ENCODE assay signal across 11 cellular contexts in the genomic region with DNA sequence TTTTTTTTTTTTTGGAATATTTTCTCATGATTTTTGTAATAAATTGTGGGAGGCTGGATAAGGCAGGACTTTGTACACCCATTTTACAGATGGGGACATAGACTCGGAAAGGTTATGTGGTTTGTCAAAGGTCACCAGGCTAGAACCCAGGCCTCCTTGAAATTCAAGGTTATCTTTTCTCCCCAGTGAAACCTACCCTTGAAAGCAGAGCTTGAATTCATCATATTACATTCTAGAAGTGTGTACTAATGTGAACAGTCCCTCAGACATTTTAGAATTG. TPM values are rescaled to one million over a fixed set of nuclear protein-coding genes. Genes with fewer than 3 reads are reported as not detected.
DNase-seq lines count a peak whose midpoint lies in the region; ATAC-seq and TF ChIP-seq lines count a peak whose summit lies in the region.
"Had no signal": no experiment of that assay in that cellular context is flagged by ENCODE, and none has a peak within 500 bp of the region (broad histone marks: within the 10 kb centered on the region; RNA-seq: fewer than 3 reads in every experiment).

No MANE protein-coding gene starts in this region.

- H3K4me1 Mint-ChIP-seq in activated T-cell treated with anti-CD3 and anti-CD28 coated beads, Interleukin-2, amount 50 U/mL, for 72 hours (ENCODE audit: low read depth), result peaks cover 44% of the 10 kb centered on the region
- H3K4me1 Mint-ChIP-seq in activated CD8-positive, alpha-beta T cell treated with anti-CD3 and anti-CD28 coated beads for 36 hours (ENCODE audit: low read depth), result peaks cover 34% of the 10 kb centered on the region

- no peaks in the 10 kb centered on the region for H3K27me3 Mint-ChIP-seq in activated T-cell treated with anti-CD3 and anti-CD28 coated beads, Interleukin-2, amount 50 U/mL, for 72 hours (ENCODE audit: low read depth)
- no peaks in the 10 kb centered on the region for H3K27me3 Mint-ChIP-seq in activated CD8-positive, alpha-beta T cell treated with anti-CD3 and anti-CD28 coated beads for 36 hours

- H3K9me3 ChIP-seq in left lung (no peaks in the 10 kb centered on the region), thymus (ENCODE audit: control insufficient read depth) (no peaks in the 10 kb centered on the region)
- H3K9me3 ChIP-seq: neutrophil, SJCRH30 had no signal

- POLR2A ChIA-PET in activated CD8-positive, alpha-beta T cell treated with anti-CD3 and anti-CD28 coated beads for 36 hours (lab: Charles Lee), result interaction anchor here (0.5 to 8.8 kb wide), 8 partner anchors 17 to 281 kb away, joined by 3 to 137 read pairs (median 3); no protein-coding TSS in a partner anchor

- H3K27ac ChIP-seq in left lung (peak overlapping the region; percentile 99), thymus (ENCODE audit: low read depth) (peak overlapping the region; percentile 13)
- H3K27ac ChIP-seq: neutrophil, SJCRH30 had no signal

- peak overlapping the region; percentile 95 for H3K27ac Mint-ChIP-seq in activated T-cell treated with anti-CD3 and anti-CD28 coated beads, Interleukin-2, amount 50 U/mL, for 72 hours
- peak overlapping the region; percentile 82 for H3K27ac Mint-ChIP-seq in activated CD8-positive, alpha-beta T cell treated with anti-CD3 and anti-CD28 coated beads for 36 hours

- no peak for TF ChIP-seq CTCF in activated CD8-positive, alpha-beta T cell treated with anti-CD3 and anti-CD28 coated beads for 36 hours (IDR thresholded peaks at IDR 0.05)
- no peak for TF ChIP-seq CTCF in left lung (IDR thresholded peaks at IDR 0.05)

- 97% methylated on average over 1 of the region's 1 CpG for WGBS in thymus

- no peak overlapping the region for H3K4me3 ChIP-seq in left lung
- H3K4me3 ChIP-seq in thymus (ENCODE audit: low read length), result no peak overlapping the region
- H3K4me3 ChIP-seq: SJCRH30 had no signal

- H3K9me3 Mint-ChIP-seq in activated T-cell treated with anti-CD3 and anti-CD28 coated beads, Interleukin-2, amount 50 U/mL, for 72 hours, result no peaks in the 10 kb centered on the region
- H3K9me3 Mint-ChIP-seq in activated CD8-positive, alpha-beta T cell treated with anti-CD3 and anti-CD28 coated beads for 36 hours, result no peaks in the 10 kb centered on the region

- H3K36me3 ChIP-seq in left lung (no peaks in the 10 kb centered on the region), thymus (ENCODE audit: control insufficient read depth, insufficient read depth) (no peaks in the 10 kb centered on the region)
- H3K36me3 ChIP-seq: neutrophil, SJCRH30 had no signal

- peak overlapping the region; percentile 93 to 95 for H3K4me3 Mint-ChIP-seq in activated T-cell treated with anti-CD3 and anti-CD28 coated beads, Interleukin-2, amount 50 U/mL, for 72 hours
- peak overlapping the region; percentile 86 for H3K4me3 Mint-ChIP-seq in activated CD8-positive, alpha-beta T cell treated with anti-CD3 and anti-CD28 coated beads for 36 hours

- peaks cover 18 to 31% of the 10 kb centered on the region in 2 donors for H3K36me3 Mint-ChIP-seq in activated T-cell treated with anti-CD3 and anti-CD28 coated beads, Interleukin-2, amount 50 U/mL, for 72 hours (ENCODE audit: insufficient read depth in 2 of 2)
- peaks cover 41% of the 10 kb centered on the region for H3K36me3 Mint-ChIP-seq in activated CD8-positive, alpha-beta T cell treated with anti-CD3 and anti-CD28 coated beads for 36 hours (ENCODE audit: low read depth)

- H3K4me1 ChIP-seq in left lung, result peaks cover 7 to 29% of the 10 kb centered on the region in 2 donors
- H3K4me1 ChIP-seq in thymus (ENCODE audit: control insufficient read depth, insufficient read depth, low read length), result peaks cover 3% of the 10 kb centered on the region
- H3K4me1 ChIP-seq: SJCRH30 had no signal

- CTCF ChIA-PET in activated CD8-positive, alpha-beta T cell treated with anti-CD3 and anti-CD28 coated beads for 36 hours (lab: Charles Lee), result interaction anchor here (0.9 to 11.0 kb wide), 12 partner anchors 9 to 439 kb away, joined by 3 to 98 read pairs (median 4); no protein-coding TSS in a partner anchor

- no peak for DNase-seq in activated T-cell treated with anti-CD3 and anti-CD28 coated beads, Interleukin-2, amount 50 U/mL, for 72 hours
- no peak for DNase-seq in activated T-cell treated with anti-CD3 and anti-CD28 coated beads, Interleukin-2, amount 50 U/mL, for 1 hour
- DNase-seq in activated CD8-positive, alpha-beta T cell treated with anti-CD3 and anti-CD28 coated beads for 36 hours, result no peak
- DNase-seq in left lung (no peak), midbrain (lab: John Stamatoyannopoulos, UW) (no peak), left lobe of liver (ENCODE audit: low spot score) (no peak)
- DNase-seq: cortex of kidney had no signal

- no peak for ATAC-seq in activated T-cell treated with anti-CD3 and anti-CD28 coated beads, Interleukin-2, amount 50 U/mL, for 72 hours (replicated peaks in 1 of 2)
- no peak for ATAC-seq in activated CD8-positive, alpha-beta T cell treated with anti-CD3 and anti-CD28 coated beads for 36 hours
- ATAC-seq in left lung (no peak), HG03439 (IDR thresholded peaks at IDR 0.05; ENCODE audit: unreplicated experiment) (no peak), left lobe of liver (no peak)

- intact Hi-C loops in activated CD8-positive, alpha-beta T cell treated with anti-CD3 and anti-CD28 coated beads for 36 hours (cut with micrococcal nuclease), result no loop called here
- intact Hi-C loops in left lung (cut with DNase I), result loop anchor here in 1 of 2 donors (10.0 kb wide), 1 partner anchor 139 kb away; no protein-coding TSS in a partner anchor

- no peaks in the 10 kb centered on the region for H3K27me3 ChIP-seq in left lung
- no peaks in the 10 kb centered on the region for H3K27me3 ChIP-seq in thymus (ENCODE audit: control insufficient read depth, insufficient read depth)
- H3K27me3 ChIP-seq: neutrophil, SJCRH30 had no signal

RNA-seq across cellular contexts. Expression of gene ARID5B, which starts 3.9 kb away (rescaled TPM):
- total RNA-seq in activated T-cell treated with anti-CD3 and anti-CD28 coated beads, Interleukin-2, amount 50 U/mL, for 72 hours, result 100 to 1,000 TPM in 1 of 2 donors, 10 to 100 TPM in 1; 74.4 to 113 TPM
- total RNA-seq in activated CD8-positive, alpha-beta T cell treated with anti-CD3 and anti-CD28 coated beads for 36 hours, result 10 to 100 TPM; 26.7 to 28.3 TPM
- total RNA-seq in left lung (10 to 100 TPM; 29.9 to 37.9 TPM), left lobe of liver (3.8 TPM)
- 11.3 TPM for polyA plus RNA-seq in thymus
